11 cellular contexts compared by ENCODE assay signal in the genomic region with DNA sequence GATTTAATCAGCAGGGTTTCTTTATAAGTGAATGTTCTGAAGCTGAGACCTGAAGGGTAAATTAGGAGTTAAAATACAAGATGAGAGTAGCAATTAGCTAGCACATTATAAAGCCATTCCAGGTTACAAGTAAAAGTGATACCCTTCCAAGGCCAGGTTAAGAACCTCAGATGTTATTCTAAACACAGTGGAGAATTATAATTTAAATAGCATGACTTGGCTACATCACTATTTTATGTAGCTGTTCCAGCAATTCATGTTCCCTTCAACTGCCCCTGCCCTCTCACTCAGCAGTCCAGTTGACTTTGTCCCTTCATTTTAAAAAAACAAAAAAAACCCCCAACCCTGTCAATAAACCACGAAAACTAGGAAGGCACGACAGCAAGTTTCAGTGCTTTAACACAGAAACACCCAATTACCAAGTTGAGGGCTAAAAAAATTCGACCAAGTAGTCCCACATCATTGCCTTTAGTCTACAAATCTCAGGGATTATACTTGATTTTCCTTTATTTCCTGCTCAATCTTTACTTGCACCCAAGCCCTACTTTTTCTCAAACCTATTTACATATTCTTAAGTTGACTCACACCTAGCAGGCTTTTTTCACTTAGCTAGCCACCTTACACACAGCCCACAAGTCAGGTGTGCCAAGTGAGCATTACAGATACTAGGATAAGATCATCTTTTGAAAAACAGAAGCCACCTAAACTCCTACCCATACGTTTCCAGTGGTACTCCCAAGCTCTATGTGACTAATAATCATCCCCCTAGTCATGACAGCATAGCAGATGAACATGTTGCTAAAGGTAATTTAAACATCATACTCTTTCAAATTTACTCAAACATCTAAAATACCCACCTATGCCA. TPM values are rescaled to one million over a fixed set of nuclear protein-coding genes. Genes with fewer than 3 reads are reported as not detected.
DNase-seq lines count a peak whose midpoint lies in the region; ATAC-seq and TF ChIP-seq lines count a peak whose summit lies in the region.
"Had no signal": no experiment of that assay in that cellular context is flagged by ENCODE, and none has a peak within 500 bp of the region (broad histone marks: within the 10 kb centered on the region; RNA-seq: fewer than 3 reads in every experiment).

No MANE protein-coding gene starts in this region.

- 76 to 84% methylated on average over 4 of the region's 4 CpGs for WGBS in heart right ventricle, 2 donors

- H3K9me3 Mint-ChIP-seq in activated naive CD4-positive, alpha-beta T cell treated with anti-CD3 and anti-CD28 coated beads, Interleukin-2, amount 50 U/mL, for 72 hours: peaks cover 0 to under 1% of the 10 kb centered on the region in 2 donors
- H3K9me3 Mint-ChIP-seq in osteocyte (ENCODE audit: unreplicated experiment): no peaks in the 10 kb centered on the region

- no peaks in the 10 kb centered on the region for H3K27me3 Mint-ChIP-seq in osteocyte (ENCODE audit: unreplicated experiment)

- peaks cover 0 to 78% (median 45%) of the 10 kb centered on the region in 9 donors for H3K36me3 ChIP-seq in heart right ventricle

- peaks cover 40% of the 10 kb centered on the region for H3K4me1 Mint-ChIP-seq in osteocyte (ENCODE audit: unreplicated experiment)

- H3K4me3 Mint-ChIP-seq in osteocyte (ENCODE audit: unreplicated experiment): no peak overlapping the region

- no peak for DNase-seq in activated CD4-positive, CD25-positive, alpha-beta regulatory T cell (lab: John Stamatoyannopoulos, UW)
- no peak for DNase-seq in activated naive CD4-positive, alpha-beta T cell treated with anti-CD3 and anti-CD28 coated beads, Interleukin-2, amount 50 U/mL, for 72 hours (ENCODE audit: low spot score in 2 of 2)
- DNase-seq in osteocyte (ENCODE audit: extremely low spot score, unreplicated experiment) (no peak), NCI-H226 (no peak), heart right ventricle (no peak)
- DNase-seq: colonic mucosa, NCI-H2171 treated with DMSO at 0.1 percent for 48 hours, right cardiac atrium had no signal

- H3K27me3 ChIP-seq in heart right ventricle: no peaks in the 10 kb centered on the region
- H3K27me3 ChIP-seq: colonic mucosa had no signal

- H3K27ac Mint-ChIP-seq in activated naive CD4-positive, alpha-beta T cell treated with anti-CD3 and anti-CD28 coated beads, Interleukin-2, amount 50 U/mL, for 72 hours: peak overlapping the region; percentile 96 to 98
- H3K27ac Mint-ChIP-seq in osteocyte (ENCODE audit: unreplicated experiment): peak overlapping the region; percentile 7

- no peak overlapping the region for H3K4me3 ChIP-seq in heart right ventricle
- H3K4me3 ChIP-seq: colonic mucosa had no signal

- peaks cover 2 to 38% (median 24%) of the 10 kb centered on the region in 9 donors for H3K4me1 ChIP-seq in heart right ventricle
- H3K4me1 ChIP-seq: colonic mucosa had no signal

- ATAC-seq in activated CD4-positive, CD25-positive, alpha-beta regulatory T cell treated with anti-CD3 and anti-CD28 coated beads, Interleukin-2, amount 50 U/mL, for 24 hours: peak; percentile 64 to 69
- peak; percentile 23 for ATAC-seq in HG03558 (IDR thresholded peaks at IDR 0.05; ENCODE audit: extremely low read depth, unreplicated experiment)
- peak; percentile 77 to 80 for ATAC-seq in activated naive CD4-positive, alpha-beta T cell treated with anti-CD3 and anti-CD28 coated beads, Interleukin-2, amount 50 U/mL, for 72 hours
- ATAC-seq in heart right ventricle: no peak
- no peak for ATAC-seq in GM18505 (IDR thresholded peaks at IDR 0.05; ENCODE audit: unreplicated experiment)
- ATAC-seq: right cardiac atrium had no signal

- no peak for TF ChIP-seq POLR2A in GM18505 (IDR thresholded peaks at IDR 0.05; ENCODE audit: borderline replicate concordance, extremely low read depth, insufficient read depth, insufficient read length)

- intact Hi-C loops in heart right ventricle (cut with DNase I): loop anchor here in 4 of 10 donors (5.0 to 10.0 kb wide), 2 partner anchors 74 to 77 kb away; partner anchors contain the start of gene TTC33 (in 4 of the 4)

- no peak overlapping the region for H3K27ac ChIP-seq in heart right ventricle
- H3K27ac ChIP-seq: colonic mucosa had no signal

- no peak for TF ChIP-seq CTCF in osteocyte (IDR thresholded peaks at IDR 0.05)
- TF ChIP-seq CTCF in heart right ventricle (IDR thresholded peaks at IDR 0.05): no peak

- H3K36me3 Mint-ChIP-seq in activated naive CD4-positive, alpha-beta T cell treated with anti-CD3 and anti-CD28 coated beads, Interleukin-2, amount 50 U/mL, for 72 hours: peaks cover 78 to 85% of the 10 kb centered on the region in 2 donors
- H3K36me3 Mint-ChIP-seq in osteocyte (ENCODE audit: unreplicated experiment): peaks cover 62% of the 10 kb centered on the region

- H3K9me3 ChIP-seq in heart right ventricle: no peaks in the 10 kb centered on the region
- H3K9me3 ChIP-seq: colonic mucosa had no signal

RNA-seq across cellular contexts. Expression of gene RPL37, which starts 3.4 kb away (rescaled TPM):
- 1,000 to 10,000 TPM; 1,805 to 1,969 TPM for total RNA-seq in activated naive CD4-positive, alpha-beta T cell treated with anti-CD3 and anti-CD28 coated beads, Interleukin-2, amount 50 U/mL, for 72 hours
- total RNA-seq in osteocyte: 1,134 and 1,223 TPM in 2 replicates
- 100 to 1,000 TPM; 530 to 829 (median 577) TPM for total RNA-seq in heart right ventricle
- polyA plus RNA-seq in heart right ventricle: 1,000 to 10,000 TPM; 1,171 to 1,864 TPM

RNA-seq across cellular contexts. Expression of gene CARD6, which starts 9.6 kb away (rescaled TPM):
- 1 to 10 TPM; 2.2 to 2.8 TPM for total RNA-seq in activated naive CD4-positive, alpha-beta T cell treated with anti-CD3 and anti-CD28 coated beads, Interleukin-2, amount 50 U/mL, for 72 hours
- 0.73 and 1.1 TPM in 2 replicates for total RNA-seq in osteocyte
- 1 to 10 TPM; 4.4 to 9.1 (median 5.4) TPM for total RNA-seq in heart right ventricle
- polyA plus RNA-seq in heart right ventricle: 1 to 10 TPM; 2.7 to 3.3 TPM

RNA-seq across cellular contexts. Expression of gene PRKAA1, which starts 33.4 kb away (rescaled TPM):
- 10 to 100 TPM; 48.2 to 50.0 TPM for total RNA-seq in activated naive CD4-positive, alpha-beta T cell treated with anti-CD3 and anti-CD28 coated beads, Interleukin-2, amount 50 U/mL, for 72 hours
- total RNA-seq in osteocyte (85.2 and 91.1 TPM in 2 replicates), heart right ventricle (10 to 100 TPM; 37.2 to 53.2 (median 42.7) TPM)
- polyA plus RNA-seq in heart right ventricle: 10 to 100 TPM; 11.0 to 28.5 TPM

Comparison
In these comparisons a context has a peak if more than half of its experiments do, and no peak if none do; other contexts are left out.
1. ATAC-seq: peak in activated CD4-positive, CD25-positive, alpha-beta regulatory T cell treated with anti-CD3 and anti-CD28 coated beads, Interleukin-2, amount 50 U/mL, for 24 hours (2 of 2), HG03558 (single experiment) and activated naive CD4-positive, alpha-beta T cell treated with anti-CD3 and anti-CD28 coated beads, Interleukin-2, amount 50 U/mL, for 72 hours (2 of 2); none in heart right ventricle (0 of 8) and GM18505 (single experiment).